19 cellular contexts compared by ENCODE assay signal in genomic region chr2:158993030-158993429, GRCh38. TPM values are rescaled to one million over a fixed set of nuclear protein-coding genes. Genes with fewer than 3 reads are reported as not detected.
DNase-seq lines count a peak whose midpoint lies in the region; ATAC-seq, FAIRE-seq and TF ChIP-seq lines count a peak whose summit lies in the region.
"Had no signal": no experiment of that assay in that cellular context is flagged by ENCODE, and none has a peak within 500 bp of the region (broad histone marks: within the 10 kb centered on the region; RNA-seq: fewer than 3 reads in every experiment).

No MANE protein-coding gene starts in this region.

- H3K36me3 ChIP-seq in HEK293 (ENCODE audit: control insufficient read depth in 2 of 2, insufficient read depth in 1 of 2, low read length in 2 of 2) (no peaks in the 10 kb centered on the region; a peak in 1 of 3 replicates), PC-9 (ENCODE audit: low read depth) (no peaks in the 10 kb centered on the region), left lung (no peaks in the 10 kb centered on the region)
- H3K36me3 ChIP-seq: BE2C, HAP-1 had no signal

- no peak for TF ChIP-seq EP300 in A549 (IDR thresholded peaks at IDR 0.05)

- peaks cover 43% of the 10 kb centered on the region for H3K4me1 Mint-ChIP-seq in nephron progenitor cell

- H2AFZ ChIP-seq in PC-9 = no peak overlapping the region

- ATAC-seq in A549 (no peak), left lung (no peak), Right ventricle myocardium superior (ENCODE audit: poor library complexity) (no peak)
- ATAC-seq: CD8-positive, alpha-beta T cell had no signal

- CTCF ChIA-PET in A549 (lab: Yijun Ruan, JAX) = no interaction called here
- CTCF ChIA-PET in HEK293 (lab: Yijun Ruan, JAX) = interaction anchor here (1.6 kb wide), 1 partner anchor 43 kb away, joined by 6 read pairs; no protein-coding TSS in a partner anchor
- CTCF ChIA-PET in PC-9 (lab: Charles Lee) = no interaction called here

- no peak overlapping the region for H3K4me3 ChIP-seq in A549
- no peak overlapping the region for H3K4me3 ChIP-seq in HEK293 (ENCODE audit: low read depth, low read length)
- H3K4me3 ChIP-seq in PC-9 = no peak overlapping the region
- H3K4me3 ChIP-seq in left lung = no peak overlapping the region
- H3K4me3 ChIP-seq: HAP-1 had no signal

- BruUV-seq in PC-9 (replicated peaks; lab: Mats Ljungman, UMichigan) = no TSS peak

- H3K27me3 Mint-ChIP-seq in nephron progenitor cell (ENCODE audit: low read depth, poor library complexity) = no peaks in the 10 kb centered on the region

- no peak for FAIRE-seq in A549 (lab: Jason Lieb, UNC)
- FAIRE-seq: GM12892, H1 had no signal

- H3K4me3 Mint-ChIP-seq in nephron progenitor cell = no peak overlapping the region
- H3K4me3 Mint-ChIP-seq: CD14-positive monocyte; CD8-positive, alpha-beta T cell; IgD-negative memory B cell had no signal

- in situ Hi-C loops in ACHN (cut with HindIII; ENCODE audit: low pct_ligation_motif_present, low pct_unique_long_range_greater_than_20kb, low sequenced_read_pairs) = no loop called here

- H3K27ac Mint-ChIP-seq in nephron progenitor cell = peak overlapping the region; percentile 89
- H3K27ac Mint-ChIP-seq: CD8-positive, alpha-beta T cell; IgD-negative memory B cell had no signal

- H3K9me3 ChIP-seq in A549 (no peaks in the 10 kb centered on the region), HEK293 (ENCODE audit: control insufficient read depth, insufficient read depth, low read depth, low read length) (no peaks in the 10 kb centered on the region), PC-9 (ENCODE audit: insufficient read depth, low read depth) (no peaks in the 10 kb centered on the region), left lung (no peaks in the 10 kb centered on the region)
- H3K9me3 ChIP-seq: BE2C, Caco-2, HAP-1 had no signal

- POLR2A ChIA-PET in A549 (lab: Yijun Ruan, JAX) (no interaction called here), HEK293 (lab: Yijun Ruan, JAX) (interaction anchor here (1.1 kb wide), 1 partner anchor 10 kb away, joined by 5 read pairs; no protein-coding TSS in a partner anchor), PC-9 (lab: Charles Lee; ENCODE audit: unreplicated experiment) (no interaction called here)

- 64% methylated on average over 5 of the region's 5 CpGs for WGBS in A549 (ENCODE audit: missing lambda C conversion rate)

- no peak for TF ChIP-seq POLR2A in A549 (IDR thresholded peaks at IDR 0.05; ENCODE audit: low read length)

- H3K9me3 Mint-ChIP-seq in nephron progenitor cell = peaks cover 13% of the 10 kb centered on the region
- H3K9me3 Mint-ChIP-seq: CD8-positive, alpha-beta T cell; IgD-negative memory B cell had no signal

- H3K4me1 ChIP-seq in A549 (peaks cover 75% of the 10 kb centered on the region), HEK293 (ENCODE audit: control insufficient read depth, insufficient read depth, low read length) (peaks cover 29% of the 10 kb centered on the region), PC-9 (replicated peaks; ENCODE audit: insufficient read depth) (peaks cover 81% of the 10 kb centered on the region), left lung (peaks cover 20 to 35% of the 10 kb centered on the region in 2 donors)
- H3K4me1 ChIP-seq: HAP-1 had no signal

- no peaks in the 10 kb centered on the region for H3K9me2 ChIP-seq in PC-9 (ENCODE audit: insufficient read depth)

- H3K79me2 ChIP-seq in PC-9 (ENCODE audit: low read depth) = peaks cover 93% of the 10 kb centered on the region

- H3K4me2 ChIP-seq in A549 = peak overlapping the region; percentile 62
- 0 out of 2 replicates have a peak overlapping the region, but pooled peaks have one; percentile 57 for H3K4me2 ChIP-seq in PC-9

- H3K27me3 ChIP-seq in PC-9 (ENCODE audit: insufficient read depth, low read depth) = no peaks in the 10 kb centered on the region
- no peaks in the 10 kb centered on the region for H3K27me3 ChIP-seq in left lung
- H3K27me3 ChIP-seq: BE2C had no signal

- TF ChIP-seq RAD21 in A549 (conservative IDR thresholded peaks at IDR 0.05 in 1 of 2, IDR thresholded peaks at IDR 0.05 in 1 of 2) = no peak

- peaks cover 48% of the 10 kb centered on the region for H3K36me3 Mint-ChIP-seq in nephron progenitor cell (ENCODE audit: low read depth)
- H3K36me3 Mint-ChIP-seq: CD14-positive monocyte; CD8-positive, alpha-beta T cell; IgD-negative memory B cell had no signal

- no peak for TF ChIP-seq CTCF in A549 (IDR thresholded peaks at IDR 0.05)
- no peak for TF ChIP-seq CTCF in HEK293 (tag by site-specific recombination; IDR thresholded peaks at IDR 0.05)
- TF ChIP-seq CTCF in PC-9 (conservative IDR thresholded peaks at IDR 0.05) = no peak
- TF ChIP-seq CTCF in nephron progenitor cell (IDR thresholded peaks at IDR 0.05) = no peak
- no peak for TF ChIP-seq CTCF in left lung (IDR thresholded peaks at IDR 0.05)

- peaks cover 22% of the 10 kb centered on the region for H3F3A ChIP-seq in PC-9 (ENCODE audit: insufficient read depth, low read depth)

- intact Hi-C loops in PC-9 (cut with micrococcal nuclease; ENCODE audit: unreplicated experiment) (no loop called here), left lung (cut with DNase I) (no loop called here), Right ventricle myocardium superior (cut with DNase I) (no loop called here)

- DNase-seq in A549 (ENCODE audit: low read depth in 1 of 2, low spot score in 1 of 2) (no peak), PC-9 (no peak), nephron progenitor cell (no peak), left lung (no peak), ACHN (no peak), Right ventricle myocardium superior (no peak)
- DNase-seq: 8988T; BE2C; Caco-2; CD8-positive, alpha-beta T cell; DND-41; GDM1 had no signal

- H4K20me1 ChIP-seq in PC-9 (ENCODE audit: insufficient read depth) = no peaks in the 10 kb centered on the region

- peak overlapping the region in 1 of 2 experiments; percentile 51; a peak in 2 of 6 replicates for H3K27ac ChIP-seq in A549
- no peak overlapping the region for H3K27ac ChIP-seq in HEK293 (ENCODE audit: extremely low read depth, low read depth, low read length)
- peak overlapping the region; percentile 52 for H3K27ac ChIP-seq in PC-9
- H3K27ac ChIP-seq in left lung = no peak overlapping the region
- H3K27ac ChIP-seq: KMS-11 had no signal

TF ChIP-seq in A549, 52 proteins besides CTCF, POLR2A, EP300 and RAD21 (continues in another document):
- TF ChIP-seq SREBF2 (IDR thresholded peaks at IDR 0.05) = no peak
- no peak for TF ChIP-seq PHF8 (IDR thresholded peaks at IDR 0.05; ENCODE audit: borderline replicate concordance, low read depth)
- no peak for TF ChIP-seq MAFK (IDR thresholded peaks at IDR 0.05; ENCODE audit: partially characterized antibody)
- no peak for TF ChIP-seq RCOR1 (IDR thresholded peaks at IDR 0.05; ENCODE audit: low read depth, low read length)
- TF ChIP-seq FOXS1 (CRISPR knock-in tag; IDR thresholded peaks at IDR 0.05) = no peak
- no peak for TF ChIP-seq RNF2 (IDR thresholded peaks at IDR 0.05; ENCODE audit: borderline replicate concordance, low read depth)
- no peak for TF ChIP-seq KDM1A (IDR thresholded peaks at IDR 0.05; ENCODE audit: low read depth)
- no peak for TF ChIP-seq NFE2L2 (conservative IDR thresholded peaks at IDR 0.05; ENCODE audit: low read length)
- TF ChIP-seq JUN (IDR thresholded peaks at IDR 0.05) = no peak
- no peak for TF ChIP-seq ZNF302 (CRISPR knock-in tag; IDR thresholded peaks at IDR 0.05)
- no peak for TF ChIP-seq PBX3 (IDR thresholded peaks at IDR 0.05)
- TF ChIP-seq CBX8 (IDR thresholded peaks at IDR 0.05) = no peak
- TF ChIP-seq ZSCAN20 (CRISPR knock-in tag; IDR thresholded peaks at IDR 0.05) = no peak

TF ChIP-seq in HEK293, 187 proteins besides CTCF, POLR2A, EP300 and RAD21:
- TF ChIP-seq ZNF791 (tag by site-specific recombination; IDR thresholded peaks at IDR 0.05) (no peak), ZNF521 (tag by site-specific recombination; IDR thresholded peaks at IDR 0.05) (no peak), ZNF600 (tag by site-specific recombination; IDR thresholded peaks at IDR 0.05) (peak; percentile 43; the same call in 1 of the 2 replicates)

RNA-seq across cellular contexts. Expression of gene TANC1, which starts 24.6 kb away (rescaled TPM):
- polyA plus RNA-seq in A549 (2011; rRNA removed) (19.5 and 21.2 TPM in 2 replicates), A549 (2017; fragmentation: RNase III; extraction: RNeasy Plus Mini Kit Qiagen cat#74134 plus additional on column Dnase treatment) (8.1 to 10.0 TPM (median 9.2 TPM) in 3 replicates)
- 6.3 and 7.0 TPM in 2 replicates for polyA plus RNA-seq in A549 (2012; cell fraction: cytosol; rRNA removed)
- 18.2 and 19.3 TPM in 2 replicates for polyA plus RNA-seq in A549 (2012; cell fraction: nucleus; rRNA removed)
- polyA minus RNA-seq in A549 (2011; rRNA and poly(A)+ RNA removed) = 43.3 and 47.4 TPM in 2 replicates
- total RNA-seq in PC-9 (2021) (21.2 and 26.0 TPM in 2 replicates), left lung (10 to 100 TPM; 40.1 to 53.5 TPM), Right ventricle myocardium superior (56.2 TPM)
- polyA plus RNA-seq: CD14-positive monocyte had no signal
